ENCODE assay signal across 1 cellular context in the genomic region with DNA sequence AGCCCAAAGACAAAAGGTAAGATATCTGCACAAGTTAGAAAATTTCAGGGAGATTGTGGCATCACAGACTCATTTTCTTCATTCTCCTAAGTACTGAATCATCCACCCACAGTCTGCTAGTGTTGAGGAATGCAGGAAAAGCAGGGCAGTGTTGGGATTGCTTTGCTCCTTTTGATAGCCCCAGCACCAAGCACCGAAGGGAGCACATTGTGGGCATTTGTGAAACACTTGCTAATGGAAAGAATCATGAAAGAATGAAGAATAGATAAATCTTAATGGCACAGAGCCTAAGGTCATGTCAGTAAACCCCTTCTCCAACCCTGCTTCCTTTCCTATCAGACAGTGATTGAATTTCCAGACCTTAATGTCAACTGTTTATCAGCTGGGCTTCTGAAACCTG.
TF ChIP-seq lines count a peak whose summit lies in the region.

No MANE protein-coding gene starts in this region.

TF ChIP-seq in GM23338, 12 proteins besides CTCF, POLR2A, EP300 and RAD21 (continued from another document):
- TF ChIP-seq, protein P1, sequence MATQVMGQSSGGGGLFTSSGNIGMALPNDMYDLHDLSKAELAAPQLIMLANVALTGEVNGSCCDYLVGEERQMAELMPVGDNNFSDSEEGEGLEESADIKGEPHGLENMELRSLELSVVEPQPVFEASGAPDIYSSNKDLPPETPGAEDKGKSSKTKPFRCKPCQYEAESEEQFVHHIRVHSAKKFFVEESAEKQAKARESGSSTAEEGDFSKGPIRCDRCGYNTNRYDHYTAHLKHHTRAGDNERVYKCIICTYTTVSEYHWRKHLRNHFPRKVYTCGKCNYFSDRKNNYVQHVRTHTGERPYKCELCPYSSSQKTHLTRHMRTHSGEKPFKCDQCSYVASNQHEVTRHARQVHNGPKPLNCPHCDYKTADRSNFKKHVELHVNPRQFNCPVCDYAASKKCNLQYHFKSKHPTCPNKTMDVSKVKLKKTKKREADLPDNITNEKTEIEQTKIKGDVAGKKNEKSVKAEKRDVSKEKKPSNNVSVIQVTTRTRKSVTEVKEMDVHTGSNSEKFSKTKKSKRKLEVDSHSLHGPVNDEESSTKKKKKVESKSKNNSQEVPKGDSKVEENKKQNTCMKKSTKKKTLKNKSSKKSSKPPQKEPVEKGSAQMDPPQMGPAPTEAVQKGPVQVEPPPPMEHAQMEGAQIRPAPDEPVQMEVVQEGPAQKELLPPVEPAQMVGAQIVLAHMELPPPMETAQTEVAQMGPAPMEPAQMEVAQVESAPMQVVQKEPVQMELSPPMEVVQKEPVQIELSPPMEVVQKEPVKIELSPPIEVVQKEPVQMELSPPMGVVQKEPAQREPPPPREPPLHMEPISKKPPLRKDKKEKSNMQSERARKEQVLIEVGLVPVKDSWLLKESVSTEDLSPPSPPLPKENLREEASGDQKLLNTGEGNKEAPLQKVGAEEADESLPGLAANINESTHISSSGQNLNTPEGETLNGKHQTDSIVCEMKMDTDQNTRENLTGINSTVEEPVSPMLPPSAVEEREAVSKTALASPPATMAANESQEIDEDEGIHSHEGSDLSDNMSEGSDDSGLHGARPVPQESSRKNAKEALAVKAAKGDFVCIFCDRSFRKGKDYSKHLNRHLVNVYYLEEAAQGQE (IDR thresholded peaks at IDR 0.05; ENCODE audit: unreplicated experiment), result no peak
- TF ChIP-seq, protein P2, sequence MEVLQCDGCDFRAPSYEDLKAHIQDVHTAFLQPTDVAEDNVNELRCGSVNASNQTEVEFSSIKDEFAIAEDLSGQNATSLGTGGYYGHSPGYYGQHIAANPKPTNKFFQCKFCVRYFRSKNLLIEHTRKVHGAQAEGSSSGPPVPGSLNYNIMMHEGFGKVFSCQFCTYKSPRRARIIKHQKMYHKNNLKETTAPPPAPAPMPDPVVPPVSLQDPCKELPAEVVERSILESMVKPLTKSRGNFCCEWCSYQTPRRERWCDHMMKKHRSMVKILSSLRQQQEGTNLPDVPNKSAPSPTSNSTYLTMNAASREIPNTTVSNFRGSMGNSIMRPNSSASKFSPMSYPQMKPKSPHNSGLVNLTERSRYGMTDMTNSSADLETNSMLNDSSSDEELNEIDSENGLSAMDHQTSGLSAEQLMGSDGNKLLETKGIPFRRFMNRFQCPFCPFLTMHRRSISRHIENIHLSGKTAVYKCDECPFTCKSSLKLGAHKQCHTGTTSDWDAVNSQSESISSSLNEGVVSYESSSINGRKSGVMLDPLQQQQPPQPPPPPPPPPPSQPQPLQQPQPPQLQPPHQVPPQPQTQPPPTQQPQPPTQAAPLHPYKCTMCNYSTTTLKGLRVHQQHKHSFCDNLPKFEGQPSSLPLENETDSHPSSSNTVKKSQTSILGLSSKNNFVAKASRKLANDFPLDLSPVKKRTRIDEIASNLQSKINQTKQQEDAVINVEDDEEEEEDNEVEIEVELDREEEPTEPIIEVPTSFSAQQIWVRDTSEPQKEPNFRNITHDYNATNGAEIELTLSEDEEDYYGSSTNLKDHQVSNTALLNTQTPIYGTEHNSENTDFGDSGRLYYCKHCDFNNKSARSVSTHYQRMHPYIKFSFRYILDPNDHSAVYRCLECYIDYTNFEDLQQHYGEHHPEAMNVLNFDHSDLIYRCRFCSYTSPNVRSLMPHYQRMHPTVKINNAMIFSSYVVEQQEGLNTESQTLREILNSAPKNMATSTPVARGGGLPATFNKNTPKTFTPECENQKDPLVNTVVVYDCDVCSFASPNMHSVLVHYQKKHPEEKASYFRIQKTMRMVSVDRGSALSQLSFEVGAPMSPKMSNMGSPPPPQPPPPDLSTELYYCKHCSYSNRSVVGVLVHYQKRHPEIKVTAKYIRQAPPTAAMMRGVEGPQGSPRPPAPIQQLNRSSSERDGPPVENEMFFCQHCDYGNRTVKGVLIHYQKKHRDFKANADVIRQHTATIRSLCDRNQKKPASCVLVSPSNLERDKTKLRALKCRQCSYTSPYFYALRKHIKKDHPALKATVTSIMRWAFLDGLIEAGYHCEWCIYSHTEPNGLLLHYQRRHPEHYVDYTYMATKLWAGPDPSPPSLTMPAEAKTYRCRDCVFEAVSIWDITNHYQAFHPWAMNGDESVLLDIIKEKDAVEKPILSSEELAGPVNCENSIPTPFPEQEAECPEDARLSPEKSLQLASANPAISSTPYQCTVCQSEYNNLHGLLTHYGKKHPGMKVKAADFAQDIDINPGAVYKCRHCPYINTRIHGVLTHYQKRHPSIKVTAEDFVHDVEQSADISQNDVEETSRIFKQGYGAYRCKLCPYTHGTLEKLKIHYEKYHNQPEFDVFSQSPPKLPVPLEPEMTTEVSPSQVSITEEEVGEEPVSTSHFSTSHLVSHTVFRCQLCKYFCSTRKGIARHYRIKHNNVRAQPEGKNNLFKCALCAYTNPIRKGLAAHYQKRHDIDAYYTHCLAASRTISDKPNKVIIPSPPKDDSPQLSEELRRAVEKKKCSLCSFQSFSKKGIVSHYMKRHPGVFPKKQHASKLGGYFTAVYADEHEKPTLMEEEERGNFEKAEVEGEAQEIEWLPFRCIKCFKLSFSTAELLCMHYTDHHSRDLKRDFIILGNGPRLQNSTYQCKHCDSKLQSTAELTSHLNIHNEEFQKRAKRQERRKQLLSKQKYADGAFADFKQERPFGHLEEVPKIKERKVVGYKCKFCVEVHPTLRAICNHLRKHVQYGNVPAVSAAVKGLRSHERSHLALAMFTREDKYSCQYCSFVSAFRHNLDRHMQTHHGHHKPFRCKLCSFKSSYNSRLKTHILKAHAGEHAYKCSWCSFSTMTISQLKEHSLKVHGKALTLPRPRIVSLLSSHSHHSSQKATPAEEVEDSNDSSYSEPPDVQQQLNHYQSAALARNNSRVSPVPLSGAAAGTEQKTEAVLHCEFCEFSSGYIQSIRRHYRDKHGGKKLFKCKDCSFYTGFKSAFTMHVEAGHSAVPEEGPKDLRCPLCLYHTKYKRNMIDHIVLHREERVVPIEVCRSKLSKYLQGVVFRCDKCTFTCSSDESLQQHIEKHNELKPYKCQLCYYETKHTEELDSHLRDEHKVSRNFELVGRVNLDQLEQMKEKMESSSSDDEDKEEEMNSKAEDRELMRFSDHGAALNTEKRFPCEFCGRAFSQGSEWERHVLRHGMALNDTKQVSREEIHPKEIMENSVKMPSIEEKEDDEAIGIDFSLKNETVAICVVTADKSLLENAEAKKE (CRISPR knock-in tag; IDR thresholded peaks at IDR 0.05), result no peak
- no peak for TF ChIP-seq POLR2AphosphoS5 (IDR thresholded peaks at IDR 0.05; ENCODE audit: low read depth)
- no peak for TF ChIP-seq JUNB (IDR thresholded peaks at IDR 0.05; ENCODE audit: unreplicated experiment)
- TF ChIP-seq EZH2 (IDR thresholded peaks at IDR 0.05; ENCODE audit: low read depth, unreplicated experiment), result no peak
- TF ChIP-seq, protein P3, sequence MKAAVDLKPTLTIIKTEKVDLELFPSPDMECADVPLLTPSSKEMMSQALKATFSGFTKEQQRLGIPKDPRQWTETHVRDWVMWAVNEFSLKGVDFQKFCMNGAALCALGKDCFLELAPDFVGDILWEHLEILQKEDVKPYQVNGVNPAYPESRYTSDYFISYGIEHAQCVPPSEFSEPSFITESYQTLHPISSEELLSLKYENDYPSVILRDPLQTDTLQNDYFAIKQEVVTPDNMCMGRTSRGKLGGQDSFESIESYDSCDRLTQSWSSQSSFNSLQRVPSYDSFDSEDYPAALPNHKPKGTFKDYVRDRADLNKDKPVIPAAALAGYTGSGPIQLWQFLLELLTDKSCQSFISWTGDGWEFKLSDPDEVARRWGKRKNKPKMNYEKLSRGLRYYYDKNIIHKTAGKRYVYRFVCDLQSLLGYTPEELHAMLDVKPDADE (IDR thresholded peaks at IDR 0.05), result no peak
- TF ChIP-seq EZH2phosphoT487 (IDR thresholded peaks at IDR 0.05; ENCODE audit: unreplicated experiment), result no peak
- no peak for TF ChIP-seq CREB1 (CRISPR knock-in tag; IDR thresholded peaks at IDR 0.05; ENCODE audit: low read depth)
